In genomic region chr6:28923318-28924102, GRCh38 we compare ENCODE assay signal across 8 cellular contexts. TPM values are rescaled to one million over a fixed set of nuclear protein-coding genes. Genes with fewer than 3 reads are reported as not detected.
A peak's percentile ranks its signal among the peaks of the same experiment; 100 is the strongest.
DNase-seq lines count a peak whose midpoint lies in the region; TF ChIP-seq lines count a peak whose summit lies in the region.

TRIM27 (minus strand) TSS chr6:28923985; CDS start chr6:28923632, 353 bp downstream.

- H3K4me3 Mint-ChIP-seq in H9, result peak within 1 kb of the TSS; percentile 92 to 95
- H3K4me3 Mint-ChIP-seq in activated naive CD8-positive, alpha-beta T cell treated with anti-CD3 and anti-CD28 coated beads for 36 hours, result peak within 1 kb of the TSS; percentile 94

- H4K20me1 ChIP-seq in H9 (ENCODE audit: control insufficient read depth, insufficient read depth, insufficient read length), result no peaks in the 10 kb centered on the region

- H3K23me2 ChIP-seq in H9 (ENCODE audit: insufficient read length, low read depth, low read length, poor library complexity, severe bottlenecking), result peaks cover 4% of the 10 kb centered on the region

- intact Hi-C loops in head of caudate nucleus (cut with DNase I), result no loop called here
- intact Hi-C loops in ovary (cut with DNase I), result loop anchor here in 1 of 4 donors (1.0 kb wide), 1 partner anchor 59 kb away; no protein-coding TSS in a partner anchor
- intact Hi-C loops in tibial artery (cut with DNase I; ENCODE audit: low total_unique reads), result loop anchor here (1.0 kb wide), 1 partner anchor 27 kb away; no protein-coding TSS in a partner anchor

- peak within 1 kb of the TSS; percentile 97 for H3K14ac ChIP-seq in H9 (ENCODE audit: insufficient read depth, low read length)

- peak within 1 kb of the TSS; percentile 92 for H3K18ac ChIP-seq in H9 (ENCODE audit: insufficient read length, low read depth, low read length)

- no peaks in the 10 kb centered on the region for H3K9me3 Mint-ChIP-seq in H9
- H3K9me3 Mint-ChIP-seq in activated naive CD8-positive, alpha-beta T cell treated with anti-CD3 and anti-CD28 coated beads for 36 hours, result no peaks in the 10 kb centered on the region

- peaks cover 14 to 21% of the 10 kb centered on the region in 2 experiments for H3K4me1 Mint-ChIP-seq in H9
- H3K4me1 Mint-ChIP-seq in activated naive CD8-positive, alpha-beta T cell treated with anti-CD3 and anti-CD28 coated beads for 36 hours, result peaks cover 33% of the 10 kb centered on the region

- H3K23ac ChIP-seq in H9 (ENCODE audit: insufficient read length, low read depth, low read length), result no peak within 1 kb of the TSS

- peak; percentile 92 for DNase-seq in GM06990 (ENCODE audit: extremely low read depth, insufficient read length)
- peak; percentile 90 for DNase-seq in H9
- peak; percentile 85 for DNase-seq in MG63
- DNase-seq in SKM-1 (lab: John Stamatoyannopoulos, UW; ENCODE audit: unreplicated experiment), result peak; percentile 75
- peak; percentile 87 for DNase-seq in activated naive CD8-positive, alpha-beta T cell treated with anti-CD3 and anti-CD28 coated beads for 36 hours
- peak; percentile 74 to 96 (median 90) for DNase-seq in head of caudate nucleus
- DNase-seq in ovary, result peak; percentile 87 to 95 (median 92)
- DNase-seq in tibial artery, result peak; percentile 86 to 95

- H2BK15ac ChIP-seq in H9 (ENCODE audit: low read depth, low read length), result no peak within 1 kb of the TSS

- no peak within 1 kb of the TSS for H2BK5ac ChIP-seq in H9 (ENCODE audit: insufficient read length, low read length)

- no peak within 1 kb of the TSS for H2AFZ ChIP-seq in H9 (ENCODE audit: low read length)

- no peak within 1 kb of the TSS for H3T11ph ChIP-seq in H9 (ENCODE audit: low read length)

- H2AK5ac ChIP-seq in H9 (ENCODE audit: insufficient read length, low read length), result no peak within 1 kb of the TSS

- peaks cover 27% of the 10 kb centered on the region; the same call in 1 of the 2 replicates for H3K79me2 ChIP-seq in H9 (ENCODE audit: insufficient read depth, low read length)

- no peak within 1 kb of the TSS for H4K8ac ChIP-seq in H9 (replicated peaks; ENCODE audit: insufficient read length, low read depth, low read length)

- H2BK20ac ChIP-seq in H9 (ENCODE audit: low read depth, low read length, poor library complexity, severe bottlenecking), result no peak within 1 kb of the TSS

- peaks cover 13% of the 10 kb centered on the region for H3K36me3 ChIP-seq in GM06990 (ENCODE audit: control insufficient read depth, insufficient read depth, low read length)
- H3K36me3 ChIP-seq in MG63, result peaks cover 35% of the 10 kb centered on the region
- no peaks in the 10 kb centered on the region for H3K36me3 ChIP-seq in ovary
- peaks cover 27 to 32% (median 31%) of the 10 kb centered on the region in 3 donors for H3K36me3 ChIP-seq in tibial artery

- H3K4me2 ChIP-seq in H9 (ENCODE audit: insufficient read depth, insufficient read length, low read length), result peak within 1 kb of the TSS; percentile 94

- peak within 1 kb of the TSS; percentile 89 for H3K9ac ChIP-seq in H9 (ENCODE audit: extremely low read depth, insufficient read length, low read length)

- H3K4me1 ChIP-seq in H9 (ENCODE audit: insufficient read depth, low read length), result no peaks in the 10 kb centered on the region; the same call in 1 of the 2 replicates
- peaks cover 11% of the 10 kb centered on the region for H3K4me1 ChIP-seq in ovary (ENCODE audit: insufficient read depth)
- H3K4me1 ChIP-seq in tibial artery, result peaks cover 0 to 31% (median 20%) of the 10 kb centered on the region in 4 donors

- H3K27ac Mint-ChIP-seq in H9, result peak within 1 kb of the TSS; percentile 80 to 94 (median 89)
- peak within 1 kb of the TSS; percentile 95 for H3K27ac Mint-ChIP-seq in activated naive CD8-positive, alpha-beta T cell treated with anti-CD3 and anti-CD28 coated beads for 36 hours

- H3K4ac ChIP-seq in H9 (ENCODE audit: low read depth, low read length), result peak within 1 kb of the TSS; percentile 42; the same call in 1 of the 2 replicates

- H3K27ac ChIP-seq in H9 (ENCODE audit: insufficient read length, low read depth, low read length), result no peak within 1 kb of the TSS
- peak within 1 kb of the TSS; percentile 48 to 88 for H3K27ac ChIP-seq in ovary
- peak within 1 kb of the TSS; percentile 95 to 96 for H3K27ac ChIP-seq in tibial artery

- H3K9me3 ChIP-seq in H9 (ENCODE audit: control insufficient read depth, low read depth, low read length) (no peaks in the 10 kb centered on the region), MG63 (no peaks in the 10 kb centered on the region), ovary (no peaks in the 10 kb centered on the region), tibial artery (no peaks in the 10 kb centered on the region)

- H3K27me3 Mint-ChIP-seq in H9 (ENCODE audit: low read depth), result no peaks in the 10 kb centered on the region
- no peaks in the 10 kb centered on the region for H3K27me3 Mint-ChIP-seq in activated naive CD8-positive, alpha-beta T cell treated with anti-CD3 and anti-CD28 coated beads for 36 hours

- peak within 1 kb of the TSS; percentile 87 for H4K91ac ChIP-seq in H9 (ENCODE audit: insufficient read length, low read depth, low read length)

- H3K56ac ChIP-seq in H9 (ENCODE audit: insufficient read length, low read depth, low read length), result no peak within 1 kb of the TSS

- no CpG with 5 or more reads among the region's 89 CpGs for whole genome bisulfite sequencing in H9 (ENCODE audit: extremely low coverage, insufficient read length, low lambda C conversion rate)
- 0 to 1% (median 0%) methylated on average over 58 to 89 of the region's 89 CpGs for WGBS in ovary, 3 donors

- no peak within 1 kb of the TSS for H2BK120ac ChIP-seq in H9 (ENCODE audit: low read depth, low read length, poor library complexity, severe bottlenecking)

- TF ChIP-seq POLR2A in ovary (IDR thresholded peaks at IDR 0.05), result peak; percentile 79

- peak within 1 kb of the TSS; percentile 19 for H4K5ac ChIP-seq in H9 (ENCODE audit: insufficient read length, low read depth, low read length)

- TF ChIP-seq EP300 in ovary (IDR thresholded peaks at IDR 0.05), result no peak

- peaks cover 37 to 42% (median 38%) of the 10 kb centered on the region in 3 experiments; a peak in 6 of 7 replicates for H3K36me3 Mint-ChIP-seq in H9 (ENCODE audit: insufficient read depth in 1 of 3, low read depth in 3 of 3)
- H3K36me3 Mint-ChIP-seq in activated naive CD8-positive, alpha-beta T cell treated with anti-CD3 and anti-CD28 coated beads for 36 hours, result peaks cover 39% of the 10 kb centered on the region

- H3K4me3 ChIP-seq in GM06990 (replicated peaks; ENCODE audit: low read depth, low read length), result peak within 1 kb of the TSS; percentile 73
- peak within 1 kb of the TSS; percentile 83 for H3K4me3 ChIP-seq in MG63
- H3K4me3 ChIP-seq in ovary, result peak within 1 kb of the TSS; percentile 89
- H3K4me3 ChIP-seq in tibial artery, result peak within 1 kb of the TSS; percentile 74 to 95

- TF ChIP-seq CTCF in GM06990 (IDR thresholded peaks at IDR 0.05; ENCODE audit: insufficient read depth, low read length, poor library complexity, severe bottlenecking) (peak; percentile 2), H9 (conservative IDR thresholded peaks at IDR 0.05) (no peak), ovary (IDR thresholded peaks at IDR 0.05) (peak in 2 of 3 donors; percentile 21 to 39), tibial artery (IDR thresholded peaks at IDR 0.05) (no peak)

- H2BK12ac ChIP-seq in H9 (ENCODE audit: insufficient read length, low read depth, low read length), result no peak within 1 kb of the TSS

- H3K27me3 ChIP-seq in GM06990 (replicated peaks; ENCODE audit: control insufficient read depth, insufficient read depth, low read length) (no peaks in the 10 kb centered on the region), H9 (ENCODE audit: insufficient read depth, low read length) (no peaks in the 10 kb centered on the region), MG63 (no peaks in the 10 kb centered on the region), ovary (no peaks in the 10 kb centered on the region), tibial artery (no peaks in the 10 kb centered on the region)

- peaks cover 22% of the 10 kb centered on the region for H3K79me1 ChIP-seq in H9 (ENCODE audit: insufficient read depth, low read depth, low read length, poor library complexity, severe bottlenecking)

RNA-seq across cellular contexts. Expression of gene TRIM27, which starts in this region (rescaled TPM):
- total RNA-seq in H9 (2021) (93.1 and 98.2 TPM in 2 replicates), ovary (10 to 100 TPM; 43.7 to 57.6 (median 48.8) TPM)
- total RNA-seq in MG63 (2014; rRNA removed; shearing (Covaris generic); ENCODE audit: low replicate concordance), result 46.5 and 56.2 TPM in 2 replicates
- 10 to 100 TPM; 51.5 to 52.3 TPM for total RNA-seq in activated naive CD8-positive, alpha-beta T cell treated with anti-CD3 and anti-CD28 coated beads for 36 hours
- 10 to 100 TPM; 33.3 to 61.1 TPM for polyA plus RNA-seq in ovary

Comparison
In these comparisons a context has a peak if more than half of its experiments do, and no peak if none do; other contexts are left out.
1. CTCF ChIP-seq: peak in GM06990 (single experiment) and ovary (2 of 3); none in H9 (single experiment) and tibial artery (0 of 2).
2. Peak in every context shown above with its lines, with median percentiles within 50 percentile points of each other: DNase-seq and H3K4me3 ChIP-seq.